1 cellular context compared by ENCODE assay signal in the genomic region with DNA sequence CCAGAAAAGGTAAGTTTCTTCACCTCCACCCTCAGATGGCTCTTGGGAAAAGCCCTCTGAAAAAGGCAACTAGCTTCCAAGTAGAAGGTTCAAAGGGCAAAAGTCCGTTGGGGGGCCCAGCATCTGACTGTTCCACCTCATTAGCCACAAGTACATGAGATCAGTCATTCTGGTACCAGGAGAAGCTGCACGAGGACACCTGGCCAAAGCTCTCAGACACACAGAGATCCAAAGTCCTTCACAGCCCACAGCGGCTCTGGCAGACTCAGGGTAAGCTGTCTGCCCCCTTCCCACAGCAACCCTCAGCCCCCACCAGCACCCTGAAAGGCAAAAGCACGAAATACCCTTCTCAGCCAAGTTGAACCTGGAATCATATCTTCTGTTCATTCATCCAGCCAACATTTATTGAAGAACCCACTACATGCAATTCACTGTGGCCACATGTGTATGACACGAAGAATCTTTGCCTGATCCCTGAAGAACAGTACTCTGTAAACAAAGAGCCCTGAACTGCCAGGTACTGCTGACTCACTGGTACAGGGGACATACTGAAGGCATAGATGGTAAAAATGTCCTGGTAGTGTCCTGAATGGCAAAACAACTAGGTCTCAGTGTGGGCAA.
TF ChIP-seq lines count a peak whose summit lies in the region.

No MANE protein-coding gene starts in this region.

TF ChIP-seq in GM12878, 131 proteins besides CTCF, POLR2A, EP300 and RAD21 (continues in another document):
- TF ChIP-seq CBX3 (IDR thresholded peaks at IDR 0.05; ENCODE audit: borderline replicate concordance, low read depth) (no peak), TCF3 (IDR thresholded peaks at IDR 0.05; ENCODE audit: borderline replicate concordance, insufficient read depth, low read depth, low read length) (peak; percentile 97), MYB (IDR thresholded peaks at IDR 0.05; ENCODE audit: borderline replicate concordance, low read depth, low read length) (no peak), MTA2 (IDR thresholded peaks at IDR 0.05; ENCODE audit: low read depth) (peak; percentile 85), TCF7 (IDR thresholded peaks at IDR 0.05; ENCODE audit: borderline replicate concordance) (peak; percentile 83), MEF2B (IDR thresholded peaks at IDR 0.05; ENCODE audit: partially characterized antibody, poor library complexity, severe bottlenecking) (peak; percentile 54), ZBED1 (IDR thresholded peaks at IDR 0.05; ENCODE audit: borderline replicate concordance) (peak; percentile 71; the same call in 1 of the 2 replicates), IKZF1 (conservative IDR thresholded peaks at IDR 0.05) (peak; percentile 92), YY1 (IDR thresholded peaks at IDR 0.05; ENCODE audit: low read depth, low read length) (0 out of 2 replicates have a peak, but pooled peaks have one; percentile 46), NKRF (conservative IDR thresholded peaks at IDR 0.05) (0 out of 2 replicates have a peak, but pooled peaks have one; percentile 2), HDGF (IDR thresholded peaks at IDR 0.05) (no peak), NFXL1 (IDR thresholded peaks at IDR 0.05; ENCODE audit: borderline replicate concordance) (no peak), SRF (IDR thresholded peaks at IDR 0.05; ENCODE audit: low read depth in 2 of 2, low read length in 2 of 2) (0 out of 4 replicates have a peak, but pooled peaks of 1 of the 2 experiments have one; percentile 16), NR2F1 (conservative IDR thresholded peaks at IDR 0.05) (peak; percentile 96), CREM (IDR thresholded peaks at IDR 0.05; ENCODE audit: low read depth) (peak; percentile 84; the same call in 1 of the 2 replicates), PML (IDR thresholded peaks at IDR 0.05; ENCODE audit: low read length) (peak; percentile 51; the same call in 1 of the 2 replicates), MXI1 (IDR thresholded peaks at IDR 0.05; ENCODE audit: low read depth, low read length) (no peak), NFIC (IDR thresholded peaks at IDR 0.05; ENCODE audit: low read depth, low read length) (peak; percentile 94), IRF4 (IDR thresholded peaks at IDR 0.05; ENCODE audit: low read depth, low read length) (peak; percentile 86), CBX5 (IDR thresholded peaks at IDR 0.05; ENCODE audit: low read depth) (peak; percentile 78; the same call in 1 of the 2 replicates), ATF2 (IDR thresholded peaks at IDR 0.05; ENCODE audit: low read length) (peak; percentile 90), CHD2 (IDR thresholded peaks at IDR 0.05; ENCODE audit: borderline replicate concordance, low read depth, low read length) (0 out of 2 replicates have a peak, but pooled peaks have one; percentile 49), PAX5 (IDR thresholded peaks at IDR 0.05; ENCODE audit: borderline replicate concordance, low read depth, low read length) (peak; percentile 95), ZNF274 (IDR thresholded peaks at IDR 0.05; ENCODE audit: insufficient read depth, insufficient read length) (no peak), CBFB (IDR thresholded peaks at IDR 0.05; ENCODE audit: low read depth) (0 out of 2 replicates have a peak, but pooled peaks have one; percentile 42), PBX3 (IDR thresholded peaks at IDR 0.05; ENCODE audit: insufficient replicate concordance, low read depth, low read length) (no peak), BCL11A (IDR thresholded peaks at IDR 0.05; ENCODE audit: low read depth, low read length) (peak; percentile 89), EED (IDR thresholded peaks at IDR 0.05; ENCODE audit: low read depth) (peak; percentile 94), SP1 (IDR thresholded peaks at IDR 0.05; ENCODE audit: low read depth, low read length) (peak; percentile 58), STAT1 (conservative IDR thresholded peaks at IDR 0.05) (no peak), CREB1 (IDR thresholded peaks at IDR 0.05; ENCODE audit: low read depth) (0 out of 2 replicates have a peak, but pooled peaks have one; percentile 45), JUND (IDR thresholded peaks at IDR 0.05; ENCODE audit: low read depth, low read length) (peak; percentile 46; the same call in 1 of the 2 replicates), ATF7 (IDR thresholded peaks at IDR 0.05; ENCODE audit: low read depth) (peak; percentile 51), NBN (IDR thresholded peaks at IDR 0.05) (peak; percentile 63), ETV6 (conservative IDR thresholded peaks at IDR 0.05 in 1 of 2, IDR thresholded peaks at IDR 0.05 in 1 of 2; ENCODE audit: borderline replicate concordance in 1 of 2, low read depth in 1 of 2) (peak in 1 of 2 experiments; percentile 67; a peak in 2 of 4 replicates), BACH1 (IDR thresholded peaks at IDR 0.05; ENCODE audit: borderline replicate concordance) (no peak; the same call in 1 of the 2 replicates), RCOR1 (conservative IDR thresholded peaks at IDR 0.05; ENCODE audit: low read depth, low read length) (no peak), NRF1 (conservative IDR thresholded peaks at IDR 0.05; ENCODE audit: low read depth, low read length) (no peak)
- TF ChIP-seq, protein P1, sequence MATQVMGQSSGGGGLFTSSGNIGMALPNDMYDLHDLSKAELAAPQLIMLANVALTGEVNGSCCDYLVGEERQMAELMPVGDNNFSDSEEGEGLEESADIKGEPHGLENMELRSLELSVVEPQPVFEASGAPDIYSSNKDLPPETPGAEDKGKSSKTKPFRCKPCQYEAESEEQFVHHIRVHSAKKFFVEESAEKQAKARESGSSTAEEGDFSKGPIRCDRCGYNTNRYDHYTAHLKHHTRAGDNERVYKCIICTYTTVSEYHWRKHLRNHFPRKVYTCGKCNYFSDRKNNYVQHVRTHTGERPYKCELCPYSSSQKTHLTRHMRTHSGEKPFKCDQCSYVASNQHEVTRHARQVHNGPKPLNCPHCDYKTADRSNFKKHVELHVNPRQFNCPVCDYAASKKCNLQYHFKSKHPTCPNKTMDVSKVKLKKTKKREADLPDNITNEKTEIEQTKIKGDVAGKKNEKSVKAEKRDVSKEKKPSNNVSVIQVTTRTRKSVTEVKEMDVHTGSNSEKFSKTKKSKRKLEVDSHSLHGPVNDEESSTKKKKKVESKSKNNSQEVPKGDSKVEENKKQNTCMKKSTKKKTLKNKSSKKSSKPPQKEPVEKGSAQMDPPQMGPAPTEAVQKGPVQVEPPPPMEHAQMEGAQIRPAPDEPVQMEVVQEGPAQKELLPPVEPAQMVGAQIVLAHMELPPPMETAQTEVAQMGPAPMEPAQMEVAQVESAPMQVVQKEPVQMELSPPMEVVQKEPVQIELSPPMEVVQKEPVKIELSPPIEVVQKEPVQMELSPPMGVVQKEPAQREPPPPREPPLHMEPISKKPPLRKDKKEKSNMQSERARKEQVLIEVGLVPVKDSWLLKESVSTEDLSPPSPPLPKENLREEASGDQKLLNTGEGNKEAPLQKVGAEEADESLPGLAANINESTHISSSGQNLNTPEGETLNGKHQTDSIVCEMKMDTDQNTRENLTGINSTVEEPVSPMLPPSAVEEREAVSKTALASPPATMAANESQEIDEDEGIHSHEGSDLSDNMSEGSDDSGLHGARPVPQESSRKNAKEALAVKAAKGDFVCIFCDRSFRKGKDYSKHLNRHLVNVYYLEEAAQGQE (IDR thresholded peaks at IDR 0.05; ENCODE audit: low read depth, low read length), result no peak; the same call in 1 of the 2 replicates
- TF ChIP-seq, protein P2, sequence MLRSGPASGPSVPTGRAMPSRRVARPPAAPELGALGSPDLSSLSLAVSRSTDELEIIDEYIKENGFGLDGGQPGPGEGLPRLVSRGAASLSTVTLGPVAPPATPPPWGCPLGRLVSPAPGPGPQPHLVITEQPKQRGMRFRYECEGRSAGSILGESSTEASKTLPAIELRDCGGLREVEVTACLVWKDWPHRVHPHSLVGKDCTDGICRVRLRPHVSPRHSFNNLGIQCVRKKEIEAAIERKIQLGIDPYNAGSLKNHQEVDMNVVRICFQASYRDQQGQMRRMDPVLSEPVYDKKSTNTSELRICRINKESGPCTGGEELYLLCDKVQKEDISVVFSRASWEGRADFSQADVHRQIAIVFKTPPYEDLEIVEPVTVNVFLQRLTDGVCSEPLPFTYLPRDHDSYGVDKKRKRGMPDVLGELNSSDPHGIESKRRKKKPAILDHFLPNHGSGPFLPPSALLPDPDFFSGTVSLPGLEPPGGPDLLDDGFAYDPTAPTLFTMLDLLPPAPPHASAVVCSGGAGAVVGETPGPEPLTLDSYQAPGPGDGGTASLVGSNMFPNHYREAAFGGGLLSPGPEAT (IDR thresholded peaks at IDR 0.05; ENCODE audit: low read depth), result peak; percentile 71; the same call in 1 of the 2 replicates
- TF ChIP-seq, protein P3, sequence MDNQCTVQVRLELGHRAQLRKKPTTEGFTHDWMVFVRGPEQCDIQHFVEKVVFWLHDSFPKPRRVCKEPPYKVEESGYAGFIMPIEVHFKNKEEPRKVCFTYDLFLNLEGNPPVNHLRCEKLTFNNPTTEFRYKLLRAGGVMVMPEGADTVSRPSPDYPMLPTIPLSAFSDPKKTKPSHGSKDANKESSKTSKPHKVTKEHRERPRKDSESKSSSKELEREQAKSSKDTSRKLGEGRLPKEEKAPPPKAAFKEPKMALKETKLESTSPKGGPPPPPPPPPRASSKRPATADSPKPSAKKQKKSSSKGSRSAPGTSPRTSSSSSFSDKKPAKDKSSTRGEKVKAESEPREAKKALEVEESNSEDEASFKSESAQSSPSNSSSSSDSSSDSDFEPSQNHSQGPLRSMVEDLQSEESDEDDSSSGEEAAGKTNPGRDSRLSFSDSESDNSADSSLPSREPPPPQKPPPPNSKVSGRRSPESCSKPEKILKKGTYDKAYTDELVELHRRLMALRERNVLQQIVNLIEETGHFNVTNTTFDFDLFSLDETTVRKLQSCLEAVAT (IDR thresholded peaks at IDR 0.05), result 0 out of 2 replicates have a peak, but pooled peaks have one; percentile 31
- TF ChIP-seq, protein P4, sequence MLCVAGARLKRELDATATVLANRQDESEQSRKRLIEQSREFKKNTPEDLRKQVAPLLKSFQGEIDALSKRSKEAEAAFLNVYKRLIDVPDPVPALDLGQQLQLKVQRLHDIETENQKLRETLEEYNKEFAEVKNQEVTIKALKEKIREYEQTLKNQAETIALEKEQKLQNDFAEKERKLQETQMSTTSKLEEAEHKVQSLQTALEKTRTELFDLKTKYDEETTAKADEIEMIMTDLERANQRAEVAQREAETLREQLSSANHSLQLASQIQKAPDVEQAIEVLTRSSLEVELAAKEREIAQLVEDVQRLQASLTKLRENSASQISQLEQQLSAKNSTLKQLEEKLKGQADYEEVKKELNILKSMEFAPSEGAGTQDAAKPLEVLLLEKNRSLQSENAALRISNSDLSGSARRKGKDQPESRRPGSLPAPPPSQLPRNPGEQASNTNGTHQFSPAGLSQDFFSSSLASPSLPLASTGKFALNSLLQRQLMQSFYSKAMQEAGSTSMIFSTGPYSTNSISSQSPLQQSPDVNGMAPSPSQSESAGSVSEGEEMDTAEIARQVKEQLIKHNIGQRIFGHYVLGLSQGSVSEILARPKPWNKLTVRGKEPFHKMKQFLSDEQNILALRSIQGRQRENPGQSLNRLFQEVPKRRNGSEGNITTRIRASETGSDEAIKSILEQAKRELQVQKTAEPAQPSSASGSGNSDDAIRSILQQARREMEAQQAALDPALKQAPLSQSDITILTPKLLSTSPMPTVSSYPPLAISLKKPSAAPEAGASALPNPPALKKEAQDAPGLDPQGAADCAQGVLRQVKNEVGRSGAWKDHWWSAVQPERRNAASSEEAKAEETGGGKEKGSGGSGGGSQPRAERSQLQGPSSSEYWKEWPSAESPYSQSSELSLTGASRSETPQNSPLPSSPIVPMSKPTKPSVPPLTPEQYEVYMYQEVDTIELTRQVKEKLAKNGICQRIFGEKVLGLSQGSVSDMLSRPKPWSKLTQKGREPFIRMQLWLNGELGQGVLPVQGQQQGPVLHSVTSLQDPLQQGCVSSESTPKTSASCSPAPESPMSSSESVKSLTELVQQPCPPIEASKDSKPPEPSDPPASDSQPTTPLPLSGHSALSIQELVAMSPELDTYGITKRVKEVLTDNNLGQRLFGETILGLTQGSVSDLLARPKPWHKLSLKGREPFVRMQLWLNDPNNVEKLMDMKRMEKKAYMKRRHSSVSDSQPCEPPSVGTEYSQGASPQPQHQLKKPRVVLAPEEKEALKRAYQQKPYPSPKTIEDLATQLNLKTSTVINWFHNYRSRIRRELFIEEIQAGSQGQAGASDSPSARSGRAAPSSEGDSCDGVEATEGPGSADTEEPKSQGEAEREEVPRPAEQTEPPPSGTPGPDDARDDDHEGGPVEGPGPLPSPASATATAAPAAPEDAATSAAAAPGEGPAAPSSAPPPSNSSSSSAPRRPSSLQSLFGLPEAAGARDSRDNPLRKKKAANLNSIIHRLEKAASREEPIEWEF (IDR thresholded peaks at IDR 0.05; ENCODE audit: insufficient replicate concordance, low read depth, low read length), result no peak
